1 cellular context compared by ENCODE assay signal in the genomic region with DNA sequence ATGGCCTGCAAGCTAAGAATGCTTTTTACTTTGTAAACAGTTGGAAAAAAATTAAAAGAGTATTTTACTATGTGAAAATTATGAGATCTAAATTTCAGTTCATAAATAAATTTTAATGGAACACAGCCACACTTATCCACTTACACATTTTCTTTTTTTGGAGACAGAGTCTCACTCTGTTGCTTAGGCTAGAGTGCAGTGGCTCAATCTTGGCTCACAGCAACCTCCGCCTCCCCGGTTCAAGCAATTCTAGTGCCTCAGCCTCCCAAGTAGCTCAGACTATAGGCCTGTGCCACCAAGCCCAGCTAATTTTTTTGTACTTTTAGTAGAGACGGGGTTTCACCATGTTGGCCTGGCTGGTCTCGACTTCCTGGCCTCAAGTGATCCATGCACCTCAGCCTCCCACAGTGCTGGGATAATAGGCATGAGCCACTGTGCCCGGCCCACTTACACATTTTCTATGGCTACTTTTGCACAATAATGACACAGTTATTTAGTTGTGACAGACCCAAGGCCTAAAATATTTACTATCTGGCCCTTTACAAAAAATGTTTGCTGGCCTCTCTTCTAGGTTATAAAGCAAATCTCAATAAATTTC.
TF ChIP-seq lines count a peak whose summit lies in the region.

No MANE protein-coding gene starts in this region.

TF ChIP-seq in GM23338, 12 proteins besides CTCF, POLR2A, EP300 and RAD21 (continued from another document):
- TF ChIP-seq ZNF114 (CRISPR knock-in tag; IDR thresholded peaks at IDR 0.05): no peak
